In genomic region chr3:188689101-188689574, GRCh38 we compare ENCODE assay signal across 12 cellular contexts.
DNase-seq lines count a peak whose midpoint lies in the region; ATAC-seq lines count a peak whose summit lies in the region.
"Had no signal": no experiment of that assay in that cellular context is flagged by ENCODE, and none has a peak within 500 bp of the region (broad histone marks: within the 10 kb centered on the region; RNA-seq: fewer than 3 reads in every experiment).

No MANE protein-coding gene starts in this region.

- H3K9me3 ChIP-seq in MG63 = no peaks in the 10 kb centered on the region; the same call in 1 of the 2 replicates

- no peaks in the 10 kb centered on the region for H3K36me3 ChIP-seq in MG63

- peaks cover 50% of the 10 kb centered on the region for H3K4me1 Mint-ChIP-seq in central memory CD8-positive, alpha-beta T cell
- H3K4me1 Mint-ChIP-seq in stimulated activated naive CD8-positive, alpha-beta T cell treated with anti-CD3 and anti-CD28 coated beads, Interleukin-15, amount 100 ng/mL, for 72 hours = peaks cover 8% of the 10 kb centered on the region

- H3K4me3 ChIP-seq in MG63 = no peak overlapping the region

- no peaks in the 10 kb centered on the region for H3K27me3 Mint-ChIP-seq in central memory CD8-positive, alpha-beta T cell
- no peaks in the 10 kb centered on the region for H3K27me3 Mint-ChIP-seq in stimulated activated naive CD8-positive, alpha-beta T cell treated with anti-CD3 and anti-CD28 coated beads, Interleukin-15, amount 100 ng/mL, for 72 hours

- no peak overlapping the region for H3K4me3 Mint-ChIP-seq in central memory CD8-positive, alpha-beta T cell
- no peak overlapping the region for H3K4me3 Mint-ChIP-seq in stimulated activated naive CD8-positive, alpha-beta T cell treated with anti-CD3 and anti-CD28 coated beads, Interleukin-15, amount 100 ng/mL, for 72 hours
- H3K4me3 Mint-ChIP-seq: activated T-cell treated with anti-CD3 and anti-CD28 coated beads, Interleukin-2, amount 50 U/mL, for 4 hours; T-helper 1 cell treated with Interleukin-12 subunit alpha and Interleukin-12 subunit beta and Interleukin-4 antibody, amounts not matched to agents 30 μg/mL and 1 μg/mL, for 36 hours had no signal

- DNase-seq in MG63 = peak; percentile 43
- no peak for DNase-seq in central memory CD8-positive, alpha-beta T cell (ENCODE audit: low spot score in 2 of 2)
- peak; percentile 91 for DNase-seq in iris pigment epithelial cell (ENCODE audit: low read depth)
- DNase-seq in stimulated activated naive CD8-positive, alpha-beta T cell treated with anti-CD3 and anti-CD28 coated beads, Interleukin-15, amount 100 ng/mL, for 72 hours = no peak
- no peak for DNase-seq in SW 1271 (lab: John Stamatoyannopoulos, UW)
- no peak for DNase-seq in T1000 (lab: John Stamatoyannopoulos, UW)
- no peak for DNase-seq in DMS79 (lab: John Stamatoyannopoulos, UW)
- DNase-seq in activated CD4-positive, alpha-beta T cell treated with anti-CD3 and anti-CD28 coated beads, Interleukin-2, amount 50 U/mL, for 4 hours = no peak
- DNase-seq: activated T-cell treated with anti-CD3 and anti-CD28 coated beads, Interleukin-2, amount 50 U/mL, for 4 hours; effector CD4-positive, alpha-beta T cell; midbrain had no signal

- peak; percentile 49 for ATAC-seq in central memory CD8-positive, alpha-beta T cell (replicated peaks; ENCODE audit: extremely low read depth, poor library complexity, severe bottlenecking)
- ATAC-seq in stimulated activated naive CD8-positive, alpha-beta T cell treated with anti-CD3 and anti-CD28 coated beads, Interleukin-15, amount 100 ng/mL, for 72 hours = peak; percentile 80
- ATAC-seq: activated T-cell treated with anti-CD3 and anti-CD28 coated beads, Interleukin-2, amount 50 U/mL, for 4 hours had no signal

- no peaks in the 10 kb centered on the region for H3K27me3 ChIP-seq in MG63

- H3K36me3 Mint-ChIP-seq in central memory CD8-positive, alpha-beta T cell (ENCODE audit: insufficient read depth) = no peaks in the 10 kb centered on the region

- H3K27ac Mint-ChIP-seq in central memory CD8-positive, alpha-beta T cell (ENCODE audit: low read depth) = no peak overlapping the region
- no peak overlapping the region for H3K27ac Mint-ChIP-seq in stimulated activated naive CD8-positive, alpha-beta T cell treated with anti-CD3 and anti-CD28 coated beads, Interleukin-15, amount 100 ng/mL, for 72 hours
- H3K27ac Mint-ChIP-seq: T-helper 1 cell treated with Interleukin-12 subunit alpha and Interleukin-12 subunit beta and Interleukin-4 antibody, amounts not matched to agents 30 μg/mL and 1 μg/mL, for 36 hours had no signal

- H3K9me3 Mint-ChIP-seq in central memory CD8-positive, alpha-beta T cell = no peaks in the 10 kb centered on the region
- H3K9me3 Mint-ChIP-seq in stimulated activated naive CD8-positive, alpha-beta T cell treated with anti-CD3 and anti-CD28 coated beads, Interleukin-15, amount 100 ng/mL, for 72 hours = no peaks in the 10 kb centered on the region
- H3K9me3 Mint-ChIP-seq: activated T-cell treated with anti-CD3 and anti-CD28 coated beads, Interleukin-2, amount 50 U/mL, for 4 hours; T-helper 1 cell treated with Interleukin-12 subunit alpha and Interleukin-12 subunit beta and Interleukin-4 antibody, amounts not matched to agents 30 μg/mL and 1 μg/mL, for 36 hours had no signal

Comparison
In these comparisons a context has a peak if more than half of its experiments do, and no peak if none do; other contexts are left out.
1. DNase-seq: peak in MG63 (single experiment) and iris pigment epithelial cell (single experiment); none in central memory CD8-positive, alpha-beta T cell (0 of 2), stimulated activated naive CD8-positive, alpha-beta T cell treated with anti-CD3 and anti-CD28 coated beads, Interleukin-15, amount 100 ng/mL, for 72 hours (0 of 2), SW 1271 (0 of 2), T1000 (single experiment), DMS79 (single experiment) and activated CD4-positive, alpha-beta T cell treated with anti-CD3 and anti-CD28 coated beads, Interleukin-2, amount 50 U/mL, for 4 hours (0 of 2).